ENCODE assay signal across 21 cellular contexts in the genomic region with DNA sequence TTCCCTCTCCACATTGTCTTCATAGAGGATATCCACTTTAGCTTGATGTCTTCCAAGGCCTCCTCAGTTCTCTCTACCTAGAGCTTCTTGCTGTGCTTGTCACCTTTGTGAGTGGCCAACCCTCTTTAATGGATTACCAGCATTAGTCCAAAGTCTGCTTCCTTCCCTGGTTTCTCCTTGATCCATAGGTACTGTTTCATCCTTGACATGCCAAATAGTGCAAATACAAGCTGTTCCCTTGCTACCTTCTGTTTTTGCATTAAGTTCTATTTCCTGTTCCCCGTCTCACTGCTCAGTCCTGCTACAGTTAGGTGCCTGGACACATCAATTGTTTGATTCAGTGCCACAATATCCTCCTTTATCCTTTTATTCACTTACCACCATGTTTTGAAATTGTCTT. TPM values are rescaled to one million over a fixed set of nuclear protein-coding genes. Genes with fewer than 3 reads are reported as not detected.
DNase-seq lines count a peak whose midpoint lies in the region; ATAC-seq, FAIRE-seq and TF ChIP-seq lines count a peak whose summit lies in the region.
"Had no signal": no experiment of that assay in that cellular context is flagged by ENCODE, and none has a peak within 500 bp of the region (broad histone marks: within the 10 kb centered on the region; RNA-seq: fewer than 3 reads in every experiment).

No MANE protein-coding gene starts in this region.

- H3K4me3 ChIP-seq in OCI-LY1 (ENCODE audit: low read depth, low read length, poor library complexity, severe bottlenecking) (no peak overlapping the region), endodermal cell (ENCODE audit: low read length) (no peak overlapping the region), small intestine (ENCODE audit: low read depth in 1 of 2, low read length in 2 of 2) (no peak overlapping the region)
- H3K4me3 ChIP-seq: SK-N-MC had no signal

- H3K9me3 Mint-ChIP-seq in endodermal cell = no peaks in the 10 kb centered on the region
- H3K9me3 Mint-ChIP-seq: HFFc6 had no signal

- H3F3A ChIP-seq in OCI-LY1 (ENCODE audit: insufficient read depth, low read length) = no peaks in the 10 kb centered on the region

- H3K27me3 ChIP-seq in OCI-LY1 (ENCODE audit: insufficient read depth, low read length) (no peaks in the 10 kb centered on the region), endodermal cell (ENCODE audit: control insufficient read depth, insufficient read depth, low read length, poor library complexity, severe bottlenecking) (no peaks in the 10 kb centered on the region), small intestine (ENCODE audit: control insufficient read depth in 2 of 2, insufficient read depth in 2 of 2, low read length in 2 of 2) (no peaks in the 10 kb centered on the region)

- H3K27ac ChIP-seq in OCI-LY1 (ENCODE audit: low read depth, low read length, poor library complexity, severe bottlenecking) (peak overlapping the region; percentile 56), endodermal cell (ENCODE audit: low read depth, low read length) (no peak overlapping the region), small intestine (ENCODE audit: low read depth in 1 of 2, low read length in 1 of 2) (peak overlapping the region; percentile 32 to 40)
- H3K27ac ChIP-seq: SK-N-MC had no signal

- H3K36me3 ChIP-seq in OCI-LY1 (ENCODE audit: insufficient read depth, low read length) (peaks cover 26% of the 10 kb centered on the region), endodermal cell (ENCODE audit: control insufficient read depth, insufficient read depth, low read length) (peaks cover 36% of the 10 kb centered on the region), small intestine (ENCODE audit: control insufficient read depth in 2 of 2, insufficient read depth in 2 of 2, low read length in 2 of 2) (peaks cover 0 to 2% of the 10 kb centered on the region in 2 donors)

- no peak for TF ChIP-seq CTCF in OCI-LY1 (IDR thresholded peaks at IDR 0.05; ENCODE audit: low read length)
- TF ChIP-seq CTCF in endodermal cell (conservative IDR thresholded peaks at IDR 0.05) = no peak

- H3K27ac Mint-ChIP-seq in endodermal cell = peak overlapping the region; percentile 67
- H3K27ac Mint-ChIP-seq: CD14-positive monocyte, HFFc6 had no signal

- DNase-seq in NCI-H82 (lab: John Stamatoyannopoulos, UW) = peak; percentile 10
- DNase-seq in NCI-H82 treated with DMSO at 0.1 percent for 48 hours (lab: John Stamatoyannopoulos, UW; ENCODE audit: unreplicated experiment) = no peak
- no peak for DNase-seq in endodermal cell
- peak; percentile 91 for DNase-seq in small intestine
- DNase-seq in dermis blood vessel endothelial cell = no peak
- DNase-seq in cerebellar cortex (ENCODE audit: low spot score) = no peak
- DNase-seq: 8988T, H7, HFFc6, KG1, NCI-H1092 treated with DMSO at 0.1 percent for 48 hours, NCI-H146, NCI-H2029, NCI-H2227 treated with DMSO at 0.1 percent for 48 hours, NCI-H510A, RPMI8226, SHP77 treated with DMSO at 0.1 percent for 48 hours had no signal

- peaks cover 30% of the 10 kb centered on the region for H3K4me1 ChIP-seq in OCI-LY1 (ENCODE audit: insufficient read depth, low read length, severe bottlenecking)
- no peaks in the 10 kb centered on the region for H3K4me1 ChIP-seq in endodermal cell (ENCODE audit: control insufficient read depth, insufficient read depth, low read length)
- H3K4me1 ChIP-seq in small intestine (ENCODE audit: control insufficient read depth in 2 of 2, insufficient read depth in 1 of 2, low read depth in 1 of 2, low read length in 1 of 2) = no peaks in the 10 kb centered on the region

- no peaks in the 10 kb centered on the region for H3K27me3 Mint-ChIP-seq in endodermal cell (ENCODE audit: insufficient read depth)

- H3K4me1 Mint-ChIP-seq in endodermal cell = peaks cover 12% of the 10 kb centered on the region

- H3K36me3 Mint-ChIP-seq in endodermal cell (ENCODE audit: low read depth) = peaks cover 57% of the 10 kb centered on the region

- no peak for ATAC-seq in HG02973 (IDR thresholded peaks at IDR 0.05; ENCODE audit: unreplicated experiment)

- H4K20me1 ChIP-seq in OCI-LY1 (ENCODE audit: insufficient read depth, low read length) = no peaks in the 10 kb centered on the region

- WGBS in endodermal cell (ENCODE audit: insufficient coverage in 1 of 2, insufficient read length in 1 of 2), 2 experiments = 92 to 98% methylated on average over 1 of the region's 1 CpG
- 35 to 61% (median 43%) methylated on average over 1 of the region's 1 CpG for WGBS in small intestine, 3 donors

- peak overlapping the region; percentile 25; the same call in 1 of the 2 replicates for H3K4me2 ChIP-seq in OCI-LY1 (ENCODE audit: low read length)

- H3K9ac ChIP-seq in OCI-LY1 (ENCODE audit: low read length) (peak overlapping the region; percentile 14; the same call in 1 of the 2 replicates), endodermal cell (ENCODE audit: extremely low read depth, low read length, poor library complexity, severe bottlenecking) (no peak overlapping the region)

- no peak for FAIRE-seq in small intestine (lab: Jason Lieb, UNC)

- H3K9me3 ChIP-seq in OCI-LY1 (ENCODE audit: low read length) (0 out of 2 replicates have a peak, but pooled peaks cover 5% of the 10 kb centered on the region), endodermal cell (ENCODE audit: control insufficient read depth, low read length) (peaks cover 10% of the 10 kb centered on the region), small intestine (ENCODE audit: control insufficient read depth, low read depth) (no peaks in the 10 kb centered on the region)

- H3K79me2 ChIP-seq in OCI-LY1 (ENCODE audit: insufficient read depth, low read length) = peaks cover 40% of the 10 kb centered on the region

- H2AFZ ChIP-seq in OCI-LY1 (ENCODE audit: low read length) = no peak overlapping the region

- H3K4me3 Mint-ChIP-seq in endodermal cell = no peak overlapping the region
- H3K4me3 Mint-ChIP-seq: CD14-positive monocyte, HFFc6 had no signal

- H3K9me2 ChIP-seq in OCI-LY1 (ENCODE audit: low read depth, low read length) = no peaks in the 10 kb centered on the region

RNA-seq across cellular contexts. Expression of a gene that starts 19.2 kb away (rescaled TPM):
- total RNA-seq in endodermal cell = 10 to 100 TPM; 46.3 to 60.7 TPM
- polyA plus RNA-seq in endodermal cell (2013, experiment 1 of 2) = 40.3 TPM
- polyA plus RNA-seq in endodermal cell (2013, experiment 2 of 2) = 40.2 TPM
- polyA plus RNA-seq in small intestine = 10 to 100 TPM; 23.3 to 70.2 (median 42.4) TPM
- 17.2 and 21.3 TPM in 2 replicates for total RNA-seq in dermis blood vessel endothelial cell

Comparison
In these comparisons a context has a peak if more than half of its experiments do, and no peak if none do; other contexts are left out.
1. DNase-seq: peak in NCI-H82 (single experiment) and small intestine (single experiment); none in NCI-H82 treated with DMSO at 0.1 percent for 48 hours (single experiment), endodermal cell (single experiment), dermis blood vessel endothelial cell (single experiment) and cerebellar cortex (single experiment).